Comparison of ENCODE assay signal across 8 cellular contexts in the genomic region with DNA sequence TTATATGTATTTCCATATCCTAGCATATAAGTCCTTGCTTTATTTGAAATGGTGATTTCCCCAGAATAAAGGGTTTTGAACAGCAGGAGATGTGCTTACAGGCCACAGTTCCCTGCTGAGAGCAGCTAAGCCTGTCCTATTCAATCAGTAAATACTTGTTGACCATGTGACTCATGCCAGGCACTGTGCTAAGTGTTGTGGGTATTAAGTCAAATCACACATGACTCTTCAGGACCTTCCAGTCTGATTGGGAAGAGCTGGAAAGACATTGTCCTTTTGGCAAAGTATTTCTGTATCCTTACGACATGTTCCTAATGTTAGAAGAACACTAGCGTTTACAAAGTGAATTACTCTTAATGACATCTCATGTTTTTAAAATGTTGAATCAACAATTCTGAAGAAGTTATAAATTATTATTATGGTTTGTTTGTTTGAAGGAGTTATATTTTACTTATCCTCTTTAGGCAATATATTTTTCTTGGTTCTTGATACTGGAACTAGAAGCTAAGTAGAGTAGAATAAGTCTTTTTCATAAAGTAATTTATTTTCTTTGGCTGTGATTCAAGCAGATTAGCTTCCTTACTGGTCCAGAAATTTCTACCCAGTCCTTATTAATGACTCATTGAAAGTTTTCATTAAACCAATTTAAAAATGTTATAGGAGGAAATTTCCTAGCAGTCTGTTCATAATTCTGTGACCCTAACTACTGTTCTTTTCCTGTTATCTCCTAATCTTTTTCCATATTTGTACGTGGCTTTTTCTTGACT.
A peak's percentile ranks its signal among the peaks of the same experiment; 100 is the strongest.
DNase-seq lines count a peak whose midpoint lies in the region; ATAC-seq, FAIRE-seq and TF ChIP-seq lines count a peak whose summit lies in the region.

No MANE protein-coding gene starts in this region.

- TF ChIP-seq POLR2A in GM12892 (IDR thresholded peaks at IDR 0.05; ENCODE audit: low read depth, low read length): no peak

- DNase-seq in DMS79 (lab: John Stamatoyannopoulos, UW): peak; percentile 87
- peak; percentile 70 for DNase-seq in NCI-H2107 treated with DMSO at 0.1 percent for 48 hours (lab: John Stamatoyannopoulos, UW; ENCODE audit: unreplicated experiment)
- DNase-seq in ecto neural progenitor cell (ENCODE audit: low spot score): peak; percentile 53
- DNase-seq in lung microvascular endothelial cell (ENCODE audit: low read depth in 2 of 2): peak; percentile 9 to 72
- no peak for DNase-seq in NAMALWA (ENCODE audit: low spot score)
- DNase-seq in GM12892 (ENCODE audit: insufficient read length): no peak
- no peak for DNase-seq in GM13976 (ENCODE audit: low spot score)

- in situ Hi-C loops in GM13976 (cut with MboI; ENCODE audit: low sequenced_read_pairs, unreplicated experiment): no loop called here

- no peak for ATAC-seq in GM21423 (IDR thresholded peaks at IDR 0.05; ENCODE audit: unreplicated experiment)

- TF ChIP-seq CTCF in GM13976 (IDR thresholded peaks at IDR 0.05; ENCODE audit: borderline replicate concordance, control extremely low read depth, extremely low read depth, insufficient read depth, missing control alignments): no peak

- no peak for FAIRE-seq in GM12892 (lab: Jason Lieb, UNC)

Comparison
In these comparisons a context has a peak if more than half of its experiments do, and no peak if none do; other contexts are left out.
1. DNase-seq: peak in DMS79 (single experiment), NCI-H2107 treated with DMSO at 0.1 percent for 48 hours (single experiment), ecto neural progenitor cell (single experiment) and lung microvascular endothelial cell (2 of 2); none in NAMALWA (single experiment), GM12892 (single experiment) and GM13976 (single experiment).